Comparison of ENCODE assay signal across 8 cellular contexts in genomic region chr2:71454221-71455010, GRCh38. TPM values are rescaled to one million over a fixed set of nuclear protein-coding genes. Genes with fewer than 3 reads are reported as not detected.
DNase-seq lines count a peak whose midpoint lies in the region; ATAC-seq and TF ChIP-seq lines count a peak whose summit lies in the region.

No MANE protein-coding gene starts in this region.

- H3K9me3 Mint-ChIP-seq in chondrocyte (ENCODE audit: low read depth) = no peaks in the 10 kb centered on the region

- H3K36me3 Mint-ChIP-seq in chondrocyte (ENCODE audit: low read depth) = no peaks in the 10 kb centered on the region

- peak overlapping the region; percentile 74 for H3K4me3 Mint-ChIP-seq in chondrocyte (ENCODE audit: unreplicated experiment)

- ATAC-seq in left colon = peak; percentile 35
- no peak for ATAC-seq in HG03342 (IDR thresholded peaks at IDR 0.05; ENCODE audit: unreplicated experiment)

- DNase-seq in Kasumi-1 (lab: John Stamatoyannopoulos, UW) = peak; percentile 10 to 44
- no peak for DNase-seq in chondrocyte (ENCODE audit: low spot score)
- DNase-seq in left colon = peak; percentile 12 to 47
- no peak for DNase-seq in NCI-H2029 (lab: John Stamatoyannopoulos, UW)
- no peak for DNase-seq in NCI-H2196 treated with DMSO at 0.1 percent for 48 hours (lab: John Stamatoyannopoulos, UW; ENCODE audit: unreplicated experiment)
- DNase-seq in activated effector memory CD4-positive, alpha-beta T cell treated with Interleukin-2 at 50 U/mL for 16 hours = no peak

- peak overlapping the region; percentile 76 for H3K27ac Mint-ChIP-seq in chondrocyte (ENCODE audit: unreplicated experiment)

- H3K4me1 Mint-ChIP-seq in chondrocyte (ENCODE audit: low read depth) = peaks cover 74% of the 10 kb centered on the region

- peak overlapping the region; percentile 32 to 44 (median 34) for H3K4me3 ChIP-seq in skin epidermis

- peak overlapping the region in 11 of 21 experiments; percentile 7 to 69 (median 44) for H3K27ac ChIP-seq in skin epidermis

- intact Hi-C loops in left colon (cut with DNase I, micrococcal nuclease) = no loop called here

- no peak for TF ChIP-seq CTCF in chondrocyte (IDR thresholded peaks at IDR 0.05)

- no peaks in the 10 kb centered on the region for H3K27me3 Mint-ChIP-seq in chondrocyte (ENCODE audit: low read depth)

RNA-seq across cellular contexts. Expression of gene DYSF, which starts 1.1 kb away (rescaled TPM):
- total RNA-seq in chondrocyte (83.0 to 115 TPM (median 112 TPM) in 3 replicates), left colon (1 to 10 TPM; 2.4 to 5.0 TPM)

Comparison
In these comparisons a context has a peak if more than half of its experiments do, and no peak if none do; other contexts are left out.
1. DNase-seq: peak in Kasumi-1 (2 of 2) and left colon (2 of 2); none in chondrocyte (single experiment), NCI-H2029 (single experiment), NCI-H2196 treated with DMSO at 0.1 percent for 48 hours (single experiment) and activated effector memory CD4-positive, alpha-beta T cell treated with Interleukin-2 at 50 U/mL for 16 hours (single experiment).
2. RNA of gene DYSF, which starts 1.1 kb away (total RNA-seq): 83.0 to 115 TPM in chondrocyte; 2.4 to 5.0 TPM in left colon; every median in the first group is over 10 times any median in the second.